8 cellular contexts compared by ENCODE assay signal in genomic region chr5:163459465-163459887, GRCh38. TPM values are rescaled to one million over a fixed set of nuclear protein-coding genes. Genes with fewer than 3 reads are reported as not detected.
DNase-seq lines count a peak whose midpoint lies in the region; ATAC-seq, FAIRE-seq and TF ChIP-seq lines count a peak whose summit lies in the region.

No MANE protein-coding gene starts in this region.

- TF ChIP-seq CTCF in GM12864 (IDR thresholded peaks at IDR 0.05; ENCODE audit: low read depth, low read length, missing control alignments) (no peak), astrocyte (IDR thresholded peaks at IDR 0.05; ENCODE audit: insufficient read depth, low read depth, low read length) (no peak), right lobe of liver (IDR thresholded peaks at IDR 0.05) (no peak)

- peaks cover 41% of the 10 kb centered on the region for H3K79me2 ChIP-seq in astrocyte (ENCODE audit: insufficient read depth, low read length)

- H3K27me3 Mint-ChIP-seq in astrocyte (ENCODE audit: low read depth, unreplicated experiment), result no peaks in the 10 kb centered on the region

- ATAC-seq in GM21576 (IDR thresholded peaks at IDR 0.05; ENCODE audit: unreplicated experiment), result peak; percentile 6
- ATAC-seq in right lobe of liver, result peak in 2 of 4 donors; percentile 7 to 21

- H3K27ac ChIP-seq in KOPT-K1 (ENCODE audit: low read depth, low read length, poor library complexity, severe bottlenecking), result peak overlapping the region; percentile 97
- peak overlapping the region; percentile 100 for H3K27ac ChIP-seq in astrocyte (ENCODE audit: low read depth, low read length)
- H3K27ac ChIP-seq in right lobe of liver, result peak overlapping the region; percentile 95 to 99 (median 96)
- peak overlapping the region; percentile 93 for H3K27ac ChIP-seq in urinary bladder (ENCODE audit: low read depth)

- H2AFZ ChIP-seq in astrocyte (ENCODE audit: low read depth, low read length), result peak overlapping the region; percentile 100

- H3K9me3 ChIP-seq in KOPT-K1 (ENCODE audit: insufficient read depth, low read length, poor library complexity, severe bottlenecking) (no peaks in the 10 kb centered on the region), astrocyte (ENCODE audit: insufficient read depth, low read depth, low read length) (no peaks in the 10 kb centered on the region), right lobe of liver (no peaks in the 10 kb centered on the region)

- H3K4me1 ChIP-seq in astrocyte (ENCODE audit: insufficient read depth, low read length) (peaks cover 6% of the 10 kb centered on the region), right lobe of liver (peaks cover 0 to 23% (median 3%) of the 10 kb centered on the region in 4 donors), urinary bladder (ENCODE audit: insufficient read depth) (no peaks in the 10 kb centered on the region)

- WGBS in right lobe of liver (ENCODE audit: insufficient coverage, low coverage, low lambda C conversion rate, missing lambda C conversion rate), result 0% methylated on average over 15 of the region's 18 CpGs
- WGBS in urinary bladder, result under 1% methylated on average over 18 of the region's 18 CpGs

- H3K9me3 Mint-ChIP-seq in astrocyte (ENCODE audit: unreplicated experiment), result no peaks in the 10 kb centered on the region

- H3K27ac Mint-ChIP-seq in astrocyte (ENCODE audit: unreplicated experiment), result peak overlapping the region; percentile 97

- H3K9ac ChIP-seq in astrocyte (ENCODE audit: low read length), result peak overlapping the region; percentile 95

- H3K36me3 Mint-ChIP-seq in astrocyte (ENCODE audit: low read depth, unreplicated experiment), result no peaks in the 10 kb centered on the region

- no peaks in the 10 kb centered on the region for H4K20me1 ChIP-seq in astrocyte (ENCODE audit: insufficient read depth, low read length)

- H3K27me3 ChIP-seq in astrocyte (ENCODE audit: insufficient read depth, low read length), result no peaks in the 10 kb centered on the region
- no peaks in the 10 kb centered on the region for H3K27me3 ChIP-seq in right lobe of liver

- intact Hi-C loops in right lobe of liver (cut with DNase I), result no loop called here

- FAIRE-seq in astrocyte (lab: Jason Lieb, UNC), result no peak

- peak overlapping the region; percentile 84 for H3K4me2 ChIP-seq in astrocyte (ENCODE audit: low read length)

- H3K4me1 Mint-ChIP-seq in astrocyte (ENCODE audit: low read depth, unreplicated experiment), result no peaks in the 10 kb centered on the region

- DNase-seq in GM12864 (ENCODE audit: low read depth) (no peak), astrocyte (ENCODE audit: low read depth) (peak; percentile 13), right lobe of liver (no peak), KG1 (lab: John Stamatoyannopoulos, UW) (no peak)
- DNase-seq in activated CD4-positive, alpha-beta T cell treated with anti-CD3 and anti-CD28 coated beads for 1 hour, result no peak

- TF ChIP-seq POLR2A in right lobe of liver (IDR thresholded peaks at IDR 0.05), result no peak

- H3K4me3 Mint-ChIP-seq in astrocyte (ENCODE audit: unreplicated experiment), result peak overlapping the region; percentile 94

- H3K4me3 ChIP-seq in GM12864 (ENCODE audit: low read depth, low read length) (peak overlapping the region; percentile 77), astrocyte (ENCODE audit: insufficient read depth, low read depth, low read length) (peak overlapping the region; percentile 94), right lobe of liver (peak overlapping the region; percentile 66 to 89 (median 78)), urinary bladder (ENCODE audit: low read depth, low read length) (peak overlapping the region; percentile 57)

- H3K36me3 ChIP-seq in KOPT-K1 (ENCODE audit: insufficient read depth, low read length) (peaks cover 33% of the 10 kb centered on the region), astrocyte (ENCODE audit: insufficient read depth, low read length) (no peaks in the 10 kb centered on the region), right lobe of liver (no peaks in the 10 kb centered on the region), urinary bladder (ENCODE audit: insufficient read depth) (no peaks in the 10 kb centered on the region)

RNA-seq across cellular contexts. Expression of gene NUDCD2, which starts 0.4 kb away (rescaled TPM):
- total RNA-seq in astrocyte (15.7 and 15.9 TPM in 2 replicates), right lobe of liver (10 to 100 TPM in 4 of 6 experiments, 1 to 10 TPM in 2; 2.0 to 16.9 (median 11.8) TPM), urinary bladder (13.1 TPM)
- polyA plus RNA-seq in urinary bladder, result 12.9 TPM

RNA-seq across cellular contexts. Expression of gene HMMR, which starts 1.0 kb away (rescaled TPM):
- 3.2 and 4.0 TPM in 2 replicates for total RNA-seq in astrocyte
- 1 to 10 TPM in 4 of 6 experiments, under 1 TPM in 2; 0.11 to 3.0 (median 1.1) TPM for total RNA-seq in right lobe of liver
- 29.0 TPM for total RNA-seq in urinary bladder
- polyA plus RNA-seq in urinary bladder, result 0.67 TPM

RNA-seq across cellular contexts. Expression of gene CCNG1, which starts 22.1 kb away (rescaled TPM):
- total RNA-seq in astrocyte, result 185 and 214 TPM in 2 replicates
- total RNA-seq in right lobe of liver, result 100 to 1,000 TPM in 1 of 6 experiments, 10 to 100 TPM in 5; 47.7 to 146 (median 80.1) TPM
- total RNA-seq in urinary bladder, result 256 TPM
- polyA plus RNA-seq in urinary bladder, result 102 TPM

RNA-seq across cellular contexts. Expression of gene MAT2B, which starts 45.9 kb away (rescaled TPM):
- total RNA-seq in astrocyte (38.7 and 41.0 TPM in 2 replicates), right lobe of liver (10 to 100 TPM; 21.6 to 40.7 (median 26.6) TPM), urinary bladder (61.9 TPM)
- 58.2 TPM for polyA plus RNA-seq in urinary bladder
